ENCODE assay signal across 2 cellular contexts in genomic region chr9:136995772-136996308, GRCh38.
TF ChIP-seq lines count a peak whose summit lies in the region.

No MANE protein-coding gene starts in this region.

TF ChIP-seq in A549, 52 proteins besides CTCF, POLR2A, EP300 and RAD21 (continued from another document):
- TF ChIP-seq HES2 (IDR thresholded peaks at IDR 0.05) (no peak), RNF2 (IDR thresholded peaks at IDR 0.05; ENCODE audit: borderline replicate concordance, low read depth) (no peak), EHMT2 (IDR thresholded peaks at IDR 0.05; ENCODE audit: low read depth) (no peak), ESRRA (IDR thresholded peaks at IDR 0.05; ENCODE audit: borderline replicate concordance, low read length) (no peak)

TF ChIP-seq in WTC11, 78 proteins besides CTCF, POLR2A, EP300 and RAD21 (continued from another document):
- TF ChIP-seq ZSCAN18 (CRISPR knock-in tag; IDR thresholded peaks at IDR 0.05) (no peak), MYBL2 (CRISPR knock-in tag; IDR thresholded peaks at IDR 0.05) (no peak), ARID4B (CRISPR knock-in tag; IDR thresholded peaks at IDR 0.05; ENCODE audit: borderline replicate concordance) (no peak), ZNF396 (CRISPR knock-in tag; IDR thresholded peaks at IDR 0.05; ENCODE audit: borderline replicate concordance) (no peak), E2F1 (CRISPR knock-in tag; IDR thresholded peaks at IDR 0.05) (no peak), HMGA2 (CRISPR knock-in tag; IDR thresholded peaks at IDR 0.05) (no peak), ZNF671 (CRISPR knock-in tag; IDR thresholded peaks at IDR 0.05) (no peak)
